In the genomic region with DNA sequence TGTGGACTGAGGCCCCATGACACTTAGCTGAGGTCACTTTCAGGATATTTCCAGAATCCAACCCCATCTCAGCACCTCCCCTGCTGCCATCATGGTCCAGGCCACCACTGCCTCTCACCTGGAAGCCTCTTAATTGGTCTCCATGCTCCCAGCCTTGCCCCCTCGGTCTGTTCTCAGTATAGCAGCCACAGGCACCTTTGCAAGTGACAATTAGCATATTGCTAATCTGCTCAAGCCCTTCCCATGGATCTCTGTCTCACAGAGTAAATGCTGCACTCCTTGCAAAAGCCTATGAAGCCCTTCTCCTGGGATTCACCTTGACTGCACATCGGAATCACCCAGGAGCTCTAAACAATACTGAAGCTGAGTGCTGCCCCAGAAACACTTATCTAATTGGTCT, we compare ENCODE assay signal across 15 cellular contexts.
A peak's percentile ranks its signal among the peaks of the same experiment; 100 is the strongest.
DNase-seq lines count a peak whose midpoint lies in the region; ATAC-seq and TF ChIP-seq lines count a peak whose summit lies in the region.
"Had no signal": no experiment of that assay in that cellular context is flagged by ENCODE, and none has a peak within 500 bp of the region (broad histone marks: within the 10 kb centered on the region; RNA-seq: fewer than 3 reads in every experiment).

No MANE protein-coding gene starts in this region.

- no peaks in the 10 kb centered on the region for H3K27me3 ChIP-seq in GM23338 (ENCODE audit: insufficient read depth)
- H3K27me3 ChIP-seq in mesendoderm (ENCODE audit: insufficient read depth, low read length, poor library complexity) = no peaks in the 10 kb centered on the region
- H3K27me3 ChIP-seq: BE2C had no signal

- H3K9me3 Mint-ChIP-seq in GM23338 = no peaks in the 10 kb centered on the region; the same call in 2 of the 3 replicates
- H3K9me3 Mint-ChIP-seq: CD4-positive, CD25-positive, alpha-beta regulatory T cell; CD8-positive, alpha-beta memory T cell; H9 had no signal

- H3K9me2 ChIP-seq in GM23338 (ENCODE audit: insufficient read depth) = no peaks in the 10 kb centered on the region

- H4K5ac ChIP-seq in mesendoderm (ENCODE audit: low read length) = no peak overlapping the region

- H2BK120ac ChIP-seq in mesendoderm (ENCODE audit: low read depth, low read length) = no peak overlapping the region

- no peak overlapping the region for H2BK5ac ChIP-seq in mesendoderm (ENCODE audit: low read length)

- no peak overlapping the region; the same call in 1 of the 2 replicates for H3K27ac Mint-ChIP-seq in GM23338
- H3K27ac Mint-ChIP-seq: CD4-positive, CD25-positive, alpha-beta regulatory T cell; CD8-positive, alpha-beta memory T cell; H9 had no signal

- no peak overlapping the region for H3K4me3 ChIP-seq in GM23338
- no peak overlapping the region for H3K4me3 ChIP-seq in HEK293 (ENCODE audit: low read depth, low read length)
- H3K4me3 ChIP-seq in mesendoderm (ENCODE audit: low read length) = no peak overlapping the region

- no peaks in the 10 kb centered on the region for H4K20me1 ChIP-seq in GM23338 (replicated peaks; ENCODE audit: insufficient read depth)

- H3K36me3 ChIP-seq in GM23338 (ENCODE audit: insufficient read depth) (no peaks in the 10 kb centered on the region), HEK293 (ENCODE audit: control insufficient read depth in 2 of 2, insufficient read depth in 1 of 2, low read length in 2 of 2) (no peaks in the 10 kb centered on the region), mesendoderm (ENCODE audit: control insufficient read depth, insufficient read depth, low read length) (no peaks in the 10 kb centered on the region)
- H3K36me3 ChIP-seq: BE2C had no signal

- no peaks in the 10 kb centered on the region for H3K4me1 ChIP-seq in GM23338 (ENCODE audit: insufficient read depth)
- no peaks in the 10 kb centered on the region for H3K4me1 ChIP-seq in HEK293 (ENCODE audit: control insufficient read depth, insufficient read depth, low read length)
- no peaks in the 10 kb centered on the region for H3K4me1 ChIP-seq in mesendoderm (ENCODE audit: control insufficient read depth, low read depth, low read length)
- H3K4me1 ChIP-seq: BE2C had no signal

- no peaks in the 10 kb centered on the region for H3F3A ChIP-seq in GM23338 (replicated peaks; ENCODE audit: low read depth)

- peaks cover 6% of the 10 kb centered on the region for H3K27me3 Mint-ChIP-seq in GM23338 (ENCODE audit: insufficient read depth, low read depth, poor library complexity)

- H3K36me3 Mint-ChIP-seq in GM23338 (ENCODE audit: low read depth) = no peaks in the 10 kb centered on the region; the same call in 2 of the 3 replicates
- H3K36me3 Mint-ChIP-seq: CD4-positive, CD25-positive, alpha-beta regulatory T cell; CD8-positive, alpha-beta memory T cell had no signal

- H3K27ac ChIP-seq in GM23338 (ENCODE audit: low read depth) (no peak overlapping the region), HEK293 (ENCODE audit: extremely low read depth, low read depth, low read length) (no peak overlapping the region), cingulate gyrus (ENCODE audit: low read depth, low read length) (peak overlapping the region; percentile 10), mesendoderm (ENCODE audit: low read depth, low read length) (no peak overlapping the region)

- H3K4me3 Mint-ChIP-seq in GM23338 = no peak overlapping the region
- H3K4me3 Mint-ChIP-seq: CD4-positive, CD25-positive, alpha-beta regulatory T cell; CD8-positive, alpha-beta memory T cell; H9 had no signal

- no peak overlapping the region for H3K9ac ChIP-seq in mesendoderm (ENCODE audit: low read length)

- H3K79me2 ChIP-seq in GM23338 (replicated peaks; ENCODE audit: insufficient read depth) = no peaks in the 10 kb centered on the region
- no peaks in the 10 kb centered on the region for H3K79me2 ChIP-seq in mesendoderm (ENCODE audit: control insufficient read depth, insufficient read depth, low read length)

- no peak overlapping the region for H3K56ac ChIP-seq in mesendoderm (ENCODE audit: low read length)

- no peak overlapping the region for H3K23ac ChIP-seq in mesendoderm (ENCODE audit: low read length)

- peaks cover 2% of the 10 kb centered on the region; the same call in 1 of the 3 replicates for H3K4me1 Mint-ChIP-seq in GM23338
- H3K4me1 Mint-ChIP-seq: CD4-positive, CD25-positive, alpha-beta regulatory T cell; CD8-positive, alpha-beta memory T cell had no signal

- no peaks in the 10 kb centered on the region for H3K79me1 ChIP-seq in mesendoderm (ENCODE audit: low read length)

- peak; percentile 52 for ATAC-seq in GM23338
- ATAC-seq in GM18517 (IDR thresholded peaks at IDR 0.05; ENCODE audit: unreplicated experiment) = no peak

- DNase-seq in GM23338 (ENCODE audit: low spot score) (no peak), mesendoderm (peak; percentile 18), EL (no peak)
- DNase-seq in activated CD8-positive, alpha-beta memory T cell treated with anti-CD3 and anti-CD28 coated beads, Interleukin-2, amount 50 U/mL, for 4 hours = no peak
- DNase-seq: BE2C; C1 segment of cervical spinal cord; Caco-2; CD4-positive, CD25-positive, alpha-beta regulatory T cell; CD8-positive, alpha-beta memory T cell; GDM1; GOT3; H9 had no signal

- no peak for TF ChIP-seq CTCF in GM23338 (conservative IDR thresholded peaks at IDR 0.05; ENCODE audit: low read depth in 2 of 2)
- no peak for TF ChIP-seq CTCF in HEK293 (tag by site-specific recombination; IDR thresholded peaks at IDR 0.05)

- H3K9me3 ChIP-seq in HEK293 (ENCODE audit: control insufficient read depth, insufficient read depth, low read depth, low read length) = no peaks in the 10 kb centered on the region
- H3K9me3 ChIP-seq: BE2C, Caco-2 had no signal

- H3K4ac ChIP-seq in mesendoderm (ENCODE audit: low read depth, low read length) = no peak overlapping the region

- H3K4me2 ChIP-seq in GM23338 (no peak overlapping the region), mesendoderm (ENCODE audit: low read length) (no peak overlapping the region)

- no CpG with 5 or more reads among the region's 2 CpGs for WGBS in mesendoderm (ENCODE audit: extremely low coverage, insufficient coverage, low lambda C conversion rate)

- no peak overlapping the region for H2AK5ac ChIP-seq in mesendoderm (ENCODE audit: low read length)

- CTCF ChIA-PET in HEK293 (lab: Yijun Ruan, JAX) = interaction anchor here (0.6 to 0.7 kb wide), 2 partner anchors 30 to 430 kb away, joined by 3 to 4 read pairs; no protein-coding TSS in a partner anchor

- H3K18ac ChIP-seq in mesendoderm (ENCODE audit: low read length) = no peak overlapping the region

- POLR2A ChIA-PET in HEK293 (lab: Yijun Ruan, JAX) = interaction anchor here (1.2 kb wide), 1 partner anchor 638 kb away, joined by 3 read pairs; a partner anchor contains a TSS

- no peak overlapping the region for H2AFZ ChIP-seq in GM23338

- no peak overlapping the region for H2BK15ac ChIP-seq in mesendoderm (replicated peaks; ENCODE audit: low read depth)

- H4K8ac ChIP-seq in mesendoderm (ENCODE audit: low read depth, low read length) = no peak overlapping the region

TF ChIP-seq in GM23338, 12 proteins besides CTCF, POLR2A, EP300 and RAD21 (continues in another document):
- TF ChIP-seq NANOG (IDR thresholded peaks at IDR 0.05; ENCODE audit: borderline replicate concordance) (no peak), EZH2 (IDR thresholded peaks at IDR 0.05; ENCODE audit: low read depth, unreplicated experiment) (no peak), ZNF331 (CRISPR knock-in tag; IDR thresholded peaks at IDR 0.05; ENCODE audit: low read depth) (no peak), CREB1 (CRISPR knock-in tag; IDR thresholded peaks at IDR 0.05; ENCODE audit: low read depth) (no peak), STAT1 (IDR thresholded peaks at IDR 0.05; ENCODE audit: unreplicated experiment) (no peak), ZNF114 (CRISPR knock-in tag; IDR thresholded peaks at IDR 0.05) (no peak), JUNB (IDR thresholded peaks at IDR 0.05; ENCODE audit: unreplicated experiment) (no peak)

TF ChIP-seq in HEK293, 187 proteins besides CTCF, POLR2A, EP300 and RAD21:
- TF ChIP-seq ZIC2 (tag by site-specific recombination; IDR thresholded peaks at IDR 0.05) (peak; percentile 40; the same call in 1 of the 2 replicates), ZFP3 (tag by site-specific recombination; IDR thresholded peaks at IDR 0.05; ENCODE audit: low read depth) (no peak), SP7 (tag by site-specific recombination; IDR thresholded peaks at IDR 0.05) (no peak)
- TF ChIP-seq, protein P1, sequence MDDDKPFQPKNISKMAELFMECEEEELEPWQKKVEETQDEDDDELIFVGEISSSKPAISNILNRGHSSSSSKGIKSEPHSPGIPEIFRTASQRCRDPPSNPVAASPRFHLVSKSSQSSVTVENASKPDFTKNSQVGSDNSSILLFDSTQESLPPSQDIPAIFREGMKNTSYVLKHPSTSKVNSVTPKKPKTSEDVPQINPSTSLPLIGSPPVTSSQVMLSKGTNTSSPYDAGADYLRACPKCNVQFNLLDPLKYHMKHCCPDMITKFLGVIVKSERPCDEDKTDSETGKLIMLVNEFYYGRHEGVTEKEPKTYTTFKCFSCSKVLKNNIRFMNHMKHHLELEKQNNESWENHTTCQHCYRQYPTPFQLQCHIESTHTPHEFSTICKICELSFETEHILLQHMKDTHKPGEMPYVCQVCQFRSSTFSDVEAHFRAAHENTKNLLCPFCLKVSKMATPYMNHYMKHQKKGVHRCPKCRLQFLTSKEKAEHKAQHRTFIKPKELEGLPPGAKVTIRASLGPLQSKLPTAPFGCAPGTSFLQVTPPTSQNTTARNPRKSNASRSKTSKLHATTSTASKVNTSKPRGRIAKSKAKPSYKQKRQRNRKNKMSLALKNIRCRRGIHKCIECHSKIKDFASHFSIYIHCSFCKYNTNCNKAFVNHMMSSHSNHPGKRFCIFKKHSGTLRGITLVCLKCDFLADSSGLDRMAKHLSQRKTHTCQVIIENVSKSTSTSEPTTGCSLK (tag by site-specific recombination; IDR thresholded peaks at IDR 0.05) = no peak
